24 cellular contexts compared by ENCODE assay signal in genomic region chr12:5715076-5715475, GRCh38.
DNase-seq lines count a peak whose midpoint lies in the region; ATAC-seq, FAIRE-seq and TF ChIP-seq lines count a peak whose summit lies in the region.
"Had no signal": no experiment of that assay in that cellular context is flagged by ENCODE, and none has a peak within 500 bp of the region (broad histone marks: within the 10 kb centered on the region; RNA-seq: fewer than 3 reads in every experiment).

No MANE protein-coding gene starts in this region.

- no peak overlapping the region for H3K9ac ChIP-seq in HepG2 (ENCODE audit: insufficient read depth, low read depth, low read length)
- H3K9ac ChIP-seq: GM23248 had no signal

- H3K27me3 ChIP-seq in HepG2 (ENCODE audit: control insufficient read depth in 1 of 2, insufficient read depth in 2 of 2, low read length in 2 of 2) (no peaks in the 10 kb centered on the region), right cardiac atrium (ENCODE audit: control insufficient read depth, insufficient read depth) (no peaks in the 10 kb centered on the region)

- H3K9me3 ChIP-seq in HepG2 (ENCODE audit: low read length): no peaks in the 10 kb centered on the region
- H3K9me3 ChIP-seq in right cardiac atrium (ENCODE audit: control insufficient read depth, low read length): no peaks in the 10 kb centered on the region
- H3K9me3 ChIP-seq: BE2C, HAP-1 had no signal

- ATAC-seq in HepG2 (no peak), right cardiac atrium (no peak), omental fat pad (ENCODE audit: low FRiP score) (no peak)
- ATAC-seq: GM12878, PC-3 had no signal

- no peak overlapping the region for H3K4me3 ChIP-seq in HepG2 (replicated peaks in 1 of 3; ENCODE audit: insufficient read depth in 1 of 3, low read depth in 2 of 3, low read length in 3 of 3)
- H3K4me3 ChIP-seq in right cardiac atrium (ENCODE audit: low read length): no peak overlapping the region
- H3K4me3 ChIP-seq: GM12878, GM23248, HAP-1 had no signal

- no peak for TF ChIP-seq RAD21 in HepG2 (CRISPR knock-in tag; IDR thresholded peaks at IDR 0.05)

- no peak for TF ChIP-seq CTCF in HepG2 (CRISPR knock-in tag; IDR thresholded peaks at IDR 0.05)
- TF ChIP-seq CTCF in omental fat pad (IDR thresholded peaks at IDR 0.05): no peak

- intact Hi-C loops in HepG2 (cut with micrococcal nuclease; ENCODE audit: unreplicated experiment) (no loop called here), right cardiac atrium (cut with DNase I) (no loop called here)

- 5% methylated on average over 4 of the region's 4 CpGs for WGBS in HepG2 (ENCODE audit: low lambda C conversion rate)
- 66% methylated on average over 4 of the region's 4 CpGs for WGBS in right cardiac atrium

- H3K27ac ChIP-seq in HepG2 (ENCODE audit: extremely low read length, insufficient read depth, low read length): no peak overlapping the region
- no peak overlapping the region for H3K27ac ChIP-seq in right cardiac atrium (ENCODE audit: low read length)
- H3K27ac ChIP-seq in caudate nucleus (ENCODE audit: low read depth, low read length): no peak overlapping the region
- H3K27ac ChIP-seq: GM23248, HL-60, RWPE1 had no signal

- H3K4me2 ChIP-seq in HepG2 (ENCODE audit: low read depth, low read length): no peak overlapping the region

- in situ Hi-C loops in HepG2 (cut with HindIII; ENCODE audit: extremely low pct_ligation_motif_present, low pct_unique_long_range_greater_than_20kb): no loop called here

- no peaks in the 10 kb centered on the region for H4K20me1 ChIP-seq in HepG2 (ENCODE audit: insufficient read depth, low read length)

- H3K79me2 ChIP-seq in HepG2 (ENCODE audit: insufficient read depth, low read length): no peaks in the 10 kb centered on the region

- peak; percentile 32 for DNase-seq in HT-29 (ENCODE audit: low spot score)
- peak; percentile 6 for DNase-seq in HepG2 (ENCODE audit: low spot score)
- DNase-seq in renal cortical epithelial cell (ENCODE audit: low read depth): peak; percentile 72
- no peak for DNase-seq in right cardiac atrium
- no peak for DNase-seq in caudate nucleus (lab: John Stamatoyannopoulos, UW)
- no peak for DNase-seq in occipital lobe (lab: John Stamatoyannopoulos, UW)
- no peak for DNase-seq in omental fat pad (ENCODE audit: low spot score)
- DNase-seq: BE2C; CD4-positive, alpha-beta T cell; DMS53; EL; GM23248; NCI-H1417; NCI-H187; NCI-H2227 treated with DMSO at 0.1 percent for 48 hours; NCI-H524; PC-3; SIG-M5 had no signal

- H2AFZ ChIP-seq in HepG2 (ENCODE audit: low read length): no peak overlapping the region
- H2AFZ ChIP-seq: GM23248 had no signal

- H3K36me3 ChIP-seq in HepG2 (replicated peaks in 1 of 2; ENCODE audit: control insufficient read depth in 1 of 2, insufficient read depth in 2 of 2, low read length in 2 of 2): no peaks in the 10 kb centered on the region
- H3K36me3 ChIP-seq: BE2C, HAP-1 had no signal

- no peak for TF ChIP-seq POLR2A in HepG2 (IDR thresholded peaks at IDR 0.05; ENCODE audit: insufficient read depth in 1 of 2, low read depth in 2 of 2, low read length in 2 of 2)

- CTCF ChIA-PET in HepG2 (lab: Yijun Ruan, JAX; ENCODE audit: low intra/inter-chr PET ratio, low total read pairs): no interaction called here

- BruUV-seq in HepG2 (replicated peaks; lab: Mats Ljungman, UMichigan): no TSS peak

- FAIRE-seq in colon (lab: Jason Lieb, UNC): peak; percentile 58
- FAIRE-seq in HepG2 (lab: Jason Lieb, UNC): no peak
- FAIRE-seq: GM12878, HTR-8/SVneo had no signal

- POLR2A ChIA-PET in HepG2 (lab: Yijun Ruan, JAX): no interaction called here

- H3K4me1 ChIP-seq in HepG2 (ENCODE audit: insufficient read depth, low read length): peaks cover 14% of the 10 kb centered on the region; the same call in 1 of the 2 replicates
- no peaks in the 10 kb centered on the region for H3K4me1 ChIP-seq in right cardiac atrium (ENCODE audit: control insufficient read depth, insufficient read depth, low read length)
- H3K4me1 ChIP-seq: BE2C, HAP-1 had no signal

- TF ChIP-seq EP300 in HepG2 (IDR thresholded peaks at IDR 0.05; ENCODE audit: low read depth in 2 of 2, low read length in 2 of 2) (no peak), HepG2 (CRISPR knock-in tag; IDR thresholded peaks at IDR 0.05; ENCODE audit: borderline replicate concordance) (no peak)

TF ChIP-seq in HepG2, 621 proteins besides CTCF, POLR2A, EP300 and RAD21:
- TF ChIP-seq SIX4 (CRISPR knock-in tag; IDR thresholded peaks at IDR 0.05) (no peak), HNF1A (IDR thresholded peaks at IDR 0.05; ENCODE audit: low read depth) (0 out of 2 replicates have a peak, but pooled peaks have one; percentile 25), HNF1A (CRISPR knock-in tag; IDR thresholded peaks at IDR 0.05; ENCODE audit: borderline replicate concordance) (no peak)

Comparison
In these comparisons a context has a peak if more than half of its experiments do, and no peak if none do; other contexts are left out.
1. DNase-seq: peak in HT-29 (single experiment), HepG2 (single experiment) and renal cortical epithelial cell (single experiment); none in right cardiac atrium (0 of 3), caudate nucleus (0 of 61), occipital lobe (single experiment) and omental fat pad (single experiment).